8 cellular contexts compared by ENCODE assay signal in the genomic region with DNA sequence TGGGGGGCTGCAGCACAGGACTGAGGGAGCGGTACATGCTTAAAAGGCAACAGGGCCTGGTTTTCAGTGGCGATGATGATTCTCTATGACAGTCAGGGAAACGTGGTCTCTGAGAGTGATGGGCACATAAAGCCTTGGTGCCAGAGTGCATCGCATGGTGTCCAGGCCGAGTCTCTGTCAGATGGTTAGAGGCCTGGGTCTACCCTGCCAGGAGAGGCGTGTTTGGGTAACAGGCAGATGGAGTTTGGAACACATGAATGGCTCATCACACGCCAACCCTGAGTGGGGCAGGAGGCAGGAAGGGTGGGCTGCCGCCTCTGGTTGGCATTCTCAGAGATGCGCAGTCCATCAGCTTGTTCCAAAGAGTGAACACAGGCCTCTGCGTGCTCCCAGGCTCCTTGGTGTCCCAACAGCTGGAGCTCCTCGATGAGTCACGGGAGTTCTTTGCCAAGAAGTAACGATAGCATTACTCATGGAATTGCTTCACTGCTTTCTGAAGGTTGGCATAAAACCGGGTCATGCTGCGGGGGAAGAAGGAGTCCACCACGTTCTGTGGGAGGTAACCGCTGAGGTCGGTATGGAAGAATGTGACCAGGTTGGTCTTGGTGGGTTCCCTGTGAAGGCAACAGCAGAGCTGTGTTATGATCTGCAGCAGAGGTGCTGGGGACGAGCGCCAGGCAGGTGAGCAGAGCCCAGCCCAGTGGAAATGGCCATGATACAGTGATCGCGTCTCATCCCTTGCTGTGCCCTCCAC. TPM values are rescaled to one million over a fixed set of nuclear protein-coding genes. Genes with fewer than 3 reads are reported as not detected.
A peak's percentile ranks its signal among the peaks of the same experiment; 100 is the strongest.
DNase-seq lines count a peak whose midpoint lies in the region; ATAC-seq, FAIRE-seq and TF ChIP-seq lines count a peak whose summit lies in the region.

No MANE protein-coding gene starts in this region.

- no peaks in the 10 kb centered on the region for H3K4me1 ChIP-seq in mesendoderm (ENCODE audit: control insufficient read depth, low read depth, low read length)

- H3K4me2 ChIP-seq in mesendoderm (ENCODE audit: low read length), result no peak overlapping the region

- ATAC-seq in Right ventricle myocardium inferior, result peak; percentile 84
- no peak for ATAC-seq in HG03565 (IDR thresholded peaks at IDR 0.05; ENCODE audit: unreplicated experiment)
- no peak for ATAC-seq in GM21528 (IDR thresholded peaks at IDR 0.05; ENCODE audit: low FRiP score, unreplicated experiment)
- ATAC-seq in HG03175 (IDR thresholded peaks at IDR 0.05; ENCODE audit: unreplicated experiment), result no peak

- no peak overlapping the region for H4K5ac ChIP-seq in mesendoderm (ENCODE audit: low read length)

- no peak overlapping the region for H2BK5ac ChIP-seq in mesendoderm (ENCODE audit: low read length)

- no peak for TF ChIP-seq CTCF in bronchial epithelial cell (IDR thresholded peaks at IDR 0.05; ENCODE audit: insufficient read depth, low read length, severe bottlenecking)

- intact Hi-C loops in Right ventricle myocardium inferior (cut with DNase I), result no loop called here
- intact Hi-C loops in cardiac septum (cut with DNase I), result no loop called here

- no peak overlapping the region for H3K18ac ChIP-seq in mesendoderm (ENCODE audit: low read length)

- no peaks in the 10 kb centered on the region for H3K79me2 ChIP-seq in mesendoderm (ENCODE audit: control insufficient read depth, insufficient read depth, low read length)

- peak; percentile 100 for FAIRE-seq in bronchial epithelial cell (lab: Jason Lieb, UNC)

- no peak overlapping the region for H4K8ac ChIP-seq in mesendoderm (ENCODE audit: low read depth, low read length)

- DNase-seq in Right ventricle myocardium inferior (ENCODE audit: missing footprints), result peak; percentile 80
- DNase-seq in cardiac septum (ENCODE audit: low spot score), result no peak
- DNase-seq in bronchial epithelial cell (ENCODE audit: low read depth), result peak; percentile 99
- peak; percentile 65 for DNase-seq in mesendoderm
- no peak for DNase-seq in NCI-H1694 treated with DMSO at 0.1 percent for 48 hours (lab: John Stamatoyannopoulos, UW)

- H3K4me3 ChIP-seq in bronchial epithelial cell (ENCODE audit: low read depth, low read length) (no peak overlapping the region), mesendoderm (ENCODE audit: low read length) (no peak overlapping the region)

- no peak overlapping the region for H3K27ac ChIP-seq in mesendoderm (ENCODE audit: low read depth, low read length)

- H3K36me3 ChIP-seq in bronchial epithelial cell (ENCODE audit: control insufficient read depth, insufficient read depth, low read length) (peaks cover 23% of the 10 kb centered on the region), mesendoderm (ENCODE audit: control insufficient read depth, insufficient read depth, low read length) (no peaks in the 10 kb centered on the region)

- H3K79me1 ChIP-seq in mesendoderm (ENCODE audit: low read length), result no peaks in the 10 kb centered on the region

- no peak overlapping the region for H2BK120ac ChIP-seq in mesendoderm (ENCODE audit: low read depth, low read length)

- H3K9ac ChIP-seq in mesendoderm (ENCODE audit: low read length), result no peak overlapping the region

- WGBS in mesendoderm (ENCODE audit: extremely low coverage, insufficient coverage, low lambda C conversion rate), result no CpG with 5 or more reads among the region's 22 CpGs

- H3K23ac ChIP-seq in mesendoderm (ENCODE audit: low read length), result no peak overlapping the region

- no peaks in the 10 kb centered on the region for H3K27me3 ChIP-seq in bronchial epithelial cell (ENCODE audit: control insufficient read depth, insufficient read depth, low read length)
- no peaks in the 10 kb centered on the region for H3K27me3 ChIP-seq in mesendoderm (ENCODE audit: insufficient read depth, low read length, poor library complexity)

- H2BK15ac ChIP-seq in mesendoderm (replicated peaks; ENCODE audit: low read depth), result no peak overlapping the region

- H3K4ac ChIP-seq in mesendoderm (ENCODE audit: low read depth, low read length), result no peak overlapping the region

- H2AK5ac ChIP-seq in mesendoderm (ENCODE audit: low read length), result no peak overlapping the region

- H3K56ac ChIP-seq in mesendoderm (ENCODE audit: low read length), result no peak overlapping the region

RNA-seq across cellular contexts. Expression of a gene that starts 11.0 kb away (rescaled TPM):
- total RNA-seq in Right ventricle myocardium inferior (2.2 TPM), cardiac septum (1.3 TPM), bronchial epithelial cell (5.0 and 5.9 TPM in 2 replicates)
- polyA plus RNA-seq in mesendoderm (2013, experiment 1 of 2), result 0.74 TPM
- 0.87 TPM for polyA plus RNA-seq in mesendoderm (2013, experiment 2 of 2)

Comparison
In these comparisons a context has a peak if more than half of its experiments do, and no peak if none do; other contexts are left out.
1. DNase-seq: peak in Right ventricle myocardium inferior (single experiment), bronchial epithelial cell (single experiment) and mesendoderm (single experiment); none in cardiac septum (single experiment) and NCI-H1694 treated with DMSO at 0.1 percent for 48 hours (single experiment).